10 cellular contexts compared by ENCODE assay signal in genomic region chrX:21943460-21944135, GRCh38. TPM values are rescaled to one million over a fixed set of nuclear protein-coding genes. Genes with fewer than 3 reads are reported as not detected.
DNase-seq lines count a peak whose midpoint lies in the region; ATAC-seq, FAIRE-seq and TF ChIP-seq lines count a peak whose summit lies in the region.
"Had no signal": no experiment of that assay in that cellular context is flagged by ENCODE, and none has a peak within 500 bp of the region (broad histone marks: within the 10 kb centered on the region; RNA-seq: fewer than 3 reads in every experiment).

No MANE protein-coding gene starts in this region.

- POLR2A ChIA-PET in GM12878 (lab: Charles Lee) = no interaction called here

- H3K36me3 Mint-ChIP-seq in CD4-positive, CD25-positive, alpha-beta regulatory T cell = peaks cover 4% of the 10 kb centered on the region

- RAD21 ChIA-PET in GM12878 (lab: Charles Lee; ENCODE audit: unreplicated experiment) = no interaction called here

- no peaks in the 10 kb centered on the region for H4K20me1 ChIP-seq in GM12878 (ENCODE audit: control insufficient read depth, insufficient read depth)

- H3K4me1 ChIP-seq in CD4-positive, CD25-positive, alpha-beta regulatory T cell (ENCODE audit: control insufficient read depth, insufficient read depth, low read length, poor library complexity, severe bottlenecking) = peaks cover 9% of the 10 kb centered on the region
- H3K4me1 ChIP-seq in HUES64 (ENCODE audit: insufficient read depth, low read length) (peaks cover 49% of the 10 kb centered on the region), GM12878 (ENCODE audit: control insufficient read depth, insufficient read depth, low read length) (no peaks in the 10 kb centered on the region; the same call in 1 of the 2 replicates), muscle layer of duodenum (ENCODE audit: control insufficient read depth in 1 of 2, insufficient read depth in 2 of 2, low read length in 2 of 2) (peaks cover 10% of the 10 kb centered on the region in 2 donors), kidney (ENCODE audit: control insufficient read depth in 1 of 2, insufficient read depth in 1 of 2, low read depth in 1 of 2, low read length in 2 of 2) (peaks cover 8 to 10% of the 10 kb centered on the region in 2 donors)

- H3K27me3 Mint-ChIP-seq in CD4-positive, CD25-positive, alpha-beta regulatory T cell = no peaks in the 10 kb centered on the region

- 55% methylated on average over 10 of the region's 11 CpGs for WGBS in HUES64
- WGBS in GM12878 (ENCODE audit: insufficient coverage, insufficient replicate concordance, low lambda C conversion rate, missing lambda C conversion rate) = 16% methylated on average over 11 of the region's 11 CpGs

- peaks cover 0 to 2% (median 0%) of the 10 kb centered on the region in 7 donors for H3K9me3 Mint-ChIP-seq in CD4-positive, CD25-positive, alpha-beta regulatory T cell

- FAIRE-seq in GM12878 (lab: Jason Lieb, UNC) (no peak), kidney (lab: Jason Lieb, UNC) (no peak)

- H3K4me3 ChIP-seq in CD4-positive, CD25-positive, alpha-beta regulatory T cell (ENCODE audit: low read depth, low read length) = peak overlapping the region; percentile 61
- peak overlapping the region; percentile 74 for H3K4me3 ChIP-seq in HUES64 (ENCODE audit: low read length)
- no peak overlapping the region; the same call in 1 of the 2 replicates for H3K4me3 ChIP-seq in GM12878
- H3K4me3 ChIP-seq in muscle layer of duodenum (ENCODE audit: low read depth in 1 of 2, low read length in 2 of 2) = no peak overlapping the region
- peak overlapping the region in 1 of 2 donors; percentile 17 for H3K4me3 ChIP-seq in kidney (ENCODE audit: low read length in 2 of 2)
- H3K4me3 ChIP-seq: lung had no signal

- H3K4me2 ChIP-seq in GM12878 (ENCODE audit: control insufficient read depth, insufficient read depth) = peak overlapping the region; percentile 50; the same call in 1 of the 2 replicates

- in situ Hi-C loops in GM12878 (cut with MboI) = no loop called here

- no peak for TF ChIP-seq RAD21 in GM12878 (IDR thresholded peaks at IDR 0.05; ENCODE audit: insufficient read depth, low read depth, low read length)

- peaks cover 11 to 56% (median 35%) of the 10 kb centered on the region in 4 donors for H3K4me1 Mint-ChIP-seq in CD4-positive, CD25-positive, alpha-beta regulatory T cell

- SMC1A ChIA-PET in GM12878 (lab: Charles Lee; ENCODE audit: uncharacterized antibody, unreplicated experiment) = interaction anchor here (0.5 kb wide), 1 partner anchor 75 kb away, joined by 3 read pairs; no protein-coding TSS in a partner anchor

- H3K4me3 Mint-ChIP-seq in CD4-positive, CD25-positive, alpha-beta regulatory T cell = peak overlapping the region; percentile 76 to 88 (median 83)

- peaks cover 38% of the 10 kb centered on the region for H3K79me2 ChIP-seq in GM12878 (ENCODE audit: control insufficient read depth, insufficient read depth, low read length)

- DNase-seq in CD4-positive, CD25-positive, alpha-beta regulatory T cell = no peak
- DNase-seq in GM12878 (ENCODE audit: low read depth, low spot score) (no peak), NOMO-1 treated with DMSO at 0.1 percent for 48 hours (lab: John Stamatoyannopoulos, UW; ENCODE audit: unreplicated experiment) (no peak), kidney (no peak), NCI-H524 treated with DMSO at 0.1 percent for 48 hours (lab: John Stamatoyannopoulos, UW) (no peak)
- no peak for DNase-seq in stimulated activated CD8-positive, alpha-beta memory T cell treated with anti-CD3 and anti-CD28 coated beads, Interleukin-4, amount 100 ng/mL, for 48 hours
- DNase-seq: activated CD4-positive, alpha-beta T cell treated with anti-CD3 and anti-CD28 coated beads, Interleukin-2, amount 50 U/mL, for 48 hours had no signal

- H3K9ac ChIP-seq in HUES64 (ENCODE audit: low read depth, low read length) = peak overlapping the region; percentile 50; the same call in 1 of the 2 replicates
- H3K9ac ChIP-seq in GM12878 (ENCODE audit: control insufficient read depth, insufficient read depth, low read length) = no peak overlapping the region
- H3K9ac ChIP-seq in kidney (ENCODE audit: low read length in 2 of 2) = no peak overlapping the region

- TF ChIP-seq EP300 in GM12878 (IDR thresholded peaks at IDR 0.05; ENCODE audit: borderline replicate concordance in 1 of 2, control insufficient read depth in 1 of 2, low read depth in 2 of 2, low read length in 2 of 2) = no peak

- no peak for ATAC-seq in CD4-positive, CD25-positive, alpha-beta regulatory T cell (ENCODE audit: low read depth in 2 of 2)
- no peak for ATAC-seq in GM12878

- no peaks in the 10 kb centered on the region for H3K36me3 ChIP-seq in CD4-positive, CD25-positive, alpha-beta regulatory T cell (ENCODE audit: control insufficient read depth, insufficient read depth, low read length)
- H3K36me3 ChIP-seq in HUES64 (ENCODE audit: insufficient read depth, low read length) = no peaks in the 10 kb centered on the region; the same call in 1 of the 2 replicates
- no peaks in the 10 kb centered on the region for H3K36me3 ChIP-seq in GM12878 (ENCODE audit: control insufficient read depth in 2 of 2, insufficient read depth in 2 of 2, low read length in 1 of 2)
- H3K36me3 ChIP-seq in muscle layer of duodenum (ENCODE audit: control insufficient read depth in 1 of 2, insufficient read depth in 2 of 2, low read length in 2 of 2) = no peaks in the 10 kb centered on the region
- no peaks in the 10 kb centered on the region for H3K36me3 ChIP-seq in kidney (ENCODE audit: control insufficient read depth in 1 of 2, insufficient read depth in 2 of 2, low read length in 2 of 2)

- TF ChIP-seq POLR2A in GM12878 (IDR thresholded peaks at IDR 0.05; ENCODE audit: low read depth, low read length) = no peak

- H3K27me3 ChIP-seq in CD4-positive, CD25-positive, alpha-beta regulatory T cell (ENCODE audit: control insufficient read depth, insufficient read depth, low read length) = no peaks in the 10 kb centered on the region
- H3K27me3 ChIP-seq in HUES64 (ENCODE audit: insufficient read depth, low read length) (no peaks in the 10 kb centered on the region), GM12878 (replicated peaks in 1 of 2; ENCODE audit: control insufficient read depth in 2 of 2, insufficient read depth in 2 of 2, low read length in 1 of 2) (no peaks in the 10 kb centered on the region), muscle layer of duodenum (ENCODE audit: low read depth, low read length) (no peaks in the 10 kb centered on the region)

- BruUV-seq in GM12878 (replicated peaks; lab: Mats Ljungman, UMichigan) = no TSS peak

- intact Hi-C loops in GM12878 (cut with micrococcal nuclease; ENCODE audit: unreplicated experiment) = no loop called here
- intact Hi-C loops in kidney (cut with DNase I) = no loop called here

- no peak overlapping the region for H2AFZ ChIP-seq in GM12878 (ENCODE audit: control insufficient read depth, low read depth, low read length)

- H3K27ac ChIP-seq in CD4-positive, CD25-positive, alpha-beta regulatory T cell (ENCODE audit: insufficient read depth, low read length, poor library complexity, severe bottlenecking) = peak overlapping the region; percentile 33
- H3K27ac ChIP-seq in HUES64 (ENCODE audit: low read depth, low read length) (peak overlapping the region; percentile 58; the same call in 1 of the 2 replicates), GM12878 (ENCODE audit: control insufficient read depth, insufficient read depth) (no peak overlapping the region), muscle layer of duodenum (ENCODE audit: low read length) (peak overlapping the region; percentile 39), kidney (ENCODE audit: low read depth in 2 of 2, low read length in 2 of 2) (peak overlapping the region in 1 of 2 donors; percentile 32)

- CTCF ChIA-PET in GM12878 (lab: Yijun Ruan, JAX) = interaction anchor here (1.4 kb wide), 1 partner anchor 42 kb away, joined by 5 read pairs; no protein-coding TSS in a partner anchor

- H3K27ac Mint-ChIP-seq in CD4-positive, CD25-positive, alpha-beta regulatory T cell = peak overlapping the region; percentile 43 to 88 (median 71)

- no peaks in the 10 kb centered on the region for H3K9me3 ChIP-seq in CD4-positive, CD25-positive, alpha-beta regulatory T cell (ENCODE audit: control insufficient read depth in 2 of 2, low read length in 2 of 2)
- H3K9me3 ChIP-seq in HUES64 (ENCODE audit: insufficient read depth, low read depth, low read length) (no peaks in the 10 kb centered on the region), GM12878 (replicated peaks; ENCODE audit: control insufficient read depth, insufficient read depth, low read length) (no peaks in the 10 kb centered on the region), muscle layer of duodenum (ENCODE audit: control insufficient read depth in 1 of 2, low read length in 2 of 2) (no peaks in the 10 kb centered on the region), kidney (ENCODE audit: control insufficient read depth in 1 of 2, low read length in 2 of 2) (no peaks in the 10 kb centered on the region)

- TF ChIP-seq CTCF in GM12878 (IDR thresholded peaks at IDR 0.05 in 2 of 3, conservative IDR thresholded peaks at IDR 0.05 in 1 of 3; ENCODE audit: control insufficient read depth in 2 of 3, extremely low read depth in 1 of 3, insufficient read depth in 1 of 3, low read depth in 3 of 3, low read length in 3 of 3) (no peak), kidney (IDR thresholded peaks at IDR 0.05; ENCODE audit: borderline replicate concordance, extremely low read depth, insufficient read depth) (no peak)

RNA-seq across cellular contexts. Expression of gene SMS, which starts 3.1 kb away (rescaled TPM):
- total RNA-seq in CD4-positive, CD25-positive, alpha-beta regulatory T cell = 24.0 TPM
- polyA plus RNA-seq in CD4-positive, CD25-positive, alpha-beta regulatory T cell = 100 to 1,000 TPM in 1 of 4 donors, 10 to 100 TPM in 3; 68.8 to 105 (median 74.9) TPM
- polyA plus RNA-seq in HUES64 (2013, experiment 1 of 2) = 146 TPM
- polyA plus RNA-seq in HUES64 (2013, experiment 2 of 2) = 141 TPM
- 14.5 and 16.3 TPM in 2 replicates for total RNA-seq in GM12878 (2013; cell fraction: nucleolus; rRNA removed)
- total RNA-seq in GM12878 (2014; rRNA removed) = 115 and 118 TPM in 2 replicates
- 138 and 140 TPM in 2 replicates for total RNA-seq in GM12878 (2014; rRNA removed; fragmentation: Illumina TruSeq; extraction: Trizol)
- total RNA-seq in GM12878 (2021) = 113 and 114 TPM in 2 replicates
- 40.8 TPM for polyA plus RNA-seq in GM12878 (2011; ENCODE audit: low read depth)
- polyA plus RNA-seq in GM12878 (2011; rRNA removed) = 75.4 and 123 TPM in 2 replicates
- polyA plus RNA-seq in GM12878 (2011; cell fraction: cytosol; rRNA removed) = 46.2 and 47.4 TPM in 2 replicates
- polyA plus RNA-seq in GM12878 (2011; cell fraction: nucleus; rRNA removed) = 28.2 and 32.5 TPM in 2 replicates
- 69.5 and 75.1 TPM in 2 replicates for polyA plus RNA-seq in GM12878 (2012)
- 138 and 169 TPM in 2 replicates for polyA plus RNA-seq in GM12878 (2014; fragmentation: Illumina TruSeq; extraction: Trizol)
- 10 to 100 TPM; 55.8 to 87.2 TPM for polyA plus RNA-seq in GM12878 (2014; fragmentation: Nextera tagmentation; extraction: Ambion mirVana)
- 82.8 and 91.8 TPM in 2 replicates for polyA plus RNA-seq in GM12878 (2014; rRNA removed)
- 100 to 1,000 TPM; 155 to 156 TPM for polyA plus RNA-seq in GM12878 (2016; fragmentation: Nextera tagmentation; extraction: Ambion mirVana)
- polyA minus RNA-seq in GM12878 (2011; rRNA and poly(A)+ RNA removed) = 29.4 and 29.6 TPM in 2 replicates
- polyA minus RNA-seq in GM12878 (2011; cell fraction: cytosol; rRNA and poly(A)+ RNA removed) = 35.0 and 44.4 TPM in 2 replicates
- 8.1 and 12.8 TPM in 2 replicates for polyA minus RNA-seq in GM12878 (2011; cell fraction: nucleus; rRNA and poly(A)+ RNA removed)
- 73.6 TPM for total RNA-seq in kidney
- 147 TPM for polyA plus RNA-seq in kidney (ENCODE audit: insufficient read depth, low read depth, low replicate concordance)

Comparison
In these comparisons a context has a peak if more than half of its experiments do, and no peak if none do; other contexts are left out.
1. H3K4me3 ChIP-seq: peak in CD4-positive, CD25-positive, alpha-beta regulatory T cell (single experiment) and HUES64 (single experiment); none in GM12878 (single experiment) and muscle layer of duodenum (0 of 2).